In genomic region chr10:123778719-123779118, GRCh38 we compare ENCODE assay signal across 18 cellular contexts.
DNase-seq lines count a peak whose midpoint lies in the region.
"Had no signal": no experiment of that assay in that cellular context is flagged by ENCODE, and none has a peak within 500 bp of the region (broad histone marks: within the 10 kb centered on the region; RNA-seq: fewer than 3 reads in every experiment).

No MANE protein-coding gene starts in this region.

- no peaks in the 10 kb centered on the region for H3K9me3 ChIP-seq in muscle layer of colon (ENCODE audit: low read length)
- H3K9me3 ChIP-seq: Caco-2 had no signal

- H3K27me3 ChIP-seq in muscle layer of colon (ENCODE audit: control insufficient read depth in 1 of 2, insufficient read depth in 2 of 2, low read length in 2 of 2): no peaks in the 10 kb centered on the region

- peaks cover 21% of the 10 kb centered on the region for H3K4me1 ChIP-seq in muscle layer of colon (ENCODE audit: insufficient read depth, low read length)
- H3K4me1 ChIP-seq: BLaER1 treated with 17β-estradiol and CSF1 and Interleukin-3, amounts not matched to agents 10 nM and 100 nM; Caco-2 had no signal

- DNase-seq in Ammon's horn (ENCODE audit: low spot score) (peak; percentile 10), inferior parietal cortex (ENCODE audit: extremely low spot score) (peak; percentile 36), retina (peak; percentile 35), CD1c-positive myeloid dendritic cell (ENCODE audit: extremely low spot score) (no peak), COLO668 (lab: John Stamatoyannopoulos, UW; ENCODE audit: unreplicated experiment) (no peak), NCI-H82 (lab: John Stamatoyannopoulos, UW) (no peak)
- DNase-seq in activated naive CD4-positive, alpha-beta T cell treated with anti-CD3 and anti-CD28 coated beads, Interleukin-2, amount 50 U/mL, for 16 hours: no peak
- DNase-seq: 8988T; Caco-2; CD4-positive, CD25-positive, alpha-beta regulatory T cell; CD8-positive, alpha-beta memory T cell; DMS153; DMS79; GDM1; HCEC 1CT had no signal

- H3K36me3 ChIP-seq in muscle layer of colon (ENCODE audit: insufficient read depth, low read length): peaks cover 3% of the 10 kb centered on the region
- H3K36me3 ChIP-seq: BLaER1 treated with 17β-estradiol and CSF1 and Interleukin-3, amounts not matched to agents 10 nM and 100 nM had no signal

- H3K27ac ChIP-seq in muscle layer of colon (ENCODE audit: low read depth, low read length): peak overlapping the region; percentile 21
- H3K27ac ChIP-seq: BLaER1 treated with 17β-estradiol and CSF1 and Interleukin-3, amounts not matched to agents 10 nM and 100 nM had no signal

- H3K9ac ChIP-seq in muscle layer of colon (ENCODE audit: low read length): no peak overlapping the region
- H3K9ac ChIP-seq: BLaER1 treated with 17β-estradiol and CSF1 and Interleukin-3, amounts not matched to agents 10 nM and 100 nM had no signal

- H3K4me3 ChIP-seq in muscle layer of colon (ENCODE audit: low read depth in 1 of 2, low read length in 2 of 2): no peak overlapping the region
- H3K4me3 ChIP-seq: BLaER1 treated with 17β-estradiol and CSF1 and Interleukin-3, amounts not matched to agents 10 nM and 100 nM; GM23338 had no signal

Comparison
In these comparisons a context has a peak if more than half of its experiments do, and no peak if none do; other contexts are left out.
1. DNase-seq: peak in Ammon's horn (single experiment), inferior parietal cortex (single experiment) and retina (single experiment); none in activated naive CD4-positive, alpha-beta T cell treated with anti-CD3 and anti-CD28 coated beads, Interleukin-2, amount 50 U/mL, for 16 hours (single experiment), CD1c-positive myeloid dendritic cell (single experiment), COLO668 (single experiment) and NCI-H82 (single experiment).